Comparison of ENCODE assay signal across 8 cellular contexts in the genomic region with DNA sequence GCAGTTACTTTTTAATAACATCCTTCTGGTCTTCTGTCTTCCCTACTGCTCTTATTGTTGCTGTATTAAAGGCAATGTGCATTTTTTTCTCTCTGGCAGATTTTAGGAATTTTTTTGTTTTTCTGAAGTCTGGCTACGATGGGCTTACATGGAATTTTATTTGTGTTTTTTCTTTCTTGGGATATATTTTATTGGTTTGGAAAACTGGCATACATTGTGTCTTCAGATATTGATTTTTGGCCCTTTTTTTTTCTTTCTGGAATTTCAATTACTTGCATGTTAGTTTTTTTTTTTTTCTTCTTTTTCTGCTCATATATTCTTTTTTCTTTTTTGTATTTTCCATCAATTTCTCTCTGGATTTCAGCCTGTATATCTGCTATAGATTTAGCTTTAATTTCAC.
"Had no signal": no experiment of that assay in that cellular context is flagged by ENCODE, and none has a peak within 500 bp of the region (broad histone marks: within the 10 kb centered on the region; RNA-seq: fewer than 3 reads in every experiment).

No MANE protein-coding gene starts in this region.

- FAIRE-seq: G401.6, GM12878, GM12891, GM12892, GM18507, GM19239 had no signal

- ATAC-seq: GM12878 had no signal

- DNase-seq: GDM1, GF-D8 had no signal

- H3K4me3 ChIP-seq: GM12878 had no signal
